In genomic region chr10:7277874-7278273, GRCh38 we compare ENCODE assay signal across 1 cellular context.
TF ChIP-seq lines count a peak whose summit lies in the region.

No MANE protein-coding gene starts in this region.

TF ChIP-seq in endothelial cell of umbilical vein, 7 proteins besides CTCF, POLR2A, EP300 and RAD21 (continued from another document):
- TF ChIP-seq GATA2 (IDR thresholded peaks at IDR 0.05; ENCODE audit: insufficient read depth, insufficient read length, low read depth, low read length) (no peak), JUN (IDR thresholded peaks at IDR 0.05; ENCODE audit: borderline replicate concordance, insufficient read depth, insufficient read length, low read depth) (no peak), MYC (IDR thresholded peaks at IDR 0.05; ENCODE audit: low read depth, low read length) (no peak), POLR2AphosphoS5 (IDR thresholded peaks at IDR 0.05; ENCODE audit: insufficient read depth, low read depth, low read length) (no peak)
